1 cellular context compared by ENCODE assay signal in genomic region chr9:70563010-70563409, GRCh38.
TF ChIP-seq lines count a peak whose summit lies in the region.

No MANE protein-coding gene starts in this region.

TF ChIP-seq in HepG2, 621 proteins besides CTCF, POLR2A, EP300 and RAD21 (continued from another document):
- no peak for TF ChIP-seq ZBTB39 (CRISPR knock-in tag; IDR thresholded peaks at IDR 0.05)
- TF ChIP-seq TOE1 (CRISPR knock-in tag; IDR thresholded peaks at IDR 0.05): no peak
- no peak for TF ChIP-seq ZSCAN5A (CRISPR knock-in tag; IDR thresholded peaks at IDR 0.05; ENCODE audit: borderline replicate concordance)
- TF ChIP-seq XBP1 (CRISPR knock-in tag; IDR thresholded peaks at IDR 0.05): no peak
- no peak for TF ChIP-seq KLF12 (CRISPR knock-in tag; IDR thresholded peaks at IDR 0.05; ENCODE audit: borderline replicate concordance)
- no peak for TF ChIP-seq ATF1 (CRISPR knock-in tag; IDR thresholded peaks at IDR 0.05)
- TF ChIP-seq ZNF552 (CRISPR knock-in tag; IDR thresholded peaks at IDR 0.05; ENCODE audit: borderline replicate concordance): no peak
- no peak for TF ChIP-seq RBAK (CRISPR knock-in tag; IDR thresholded peaks at IDR 0.05)
- TF ChIP-seq, protein P1, sequence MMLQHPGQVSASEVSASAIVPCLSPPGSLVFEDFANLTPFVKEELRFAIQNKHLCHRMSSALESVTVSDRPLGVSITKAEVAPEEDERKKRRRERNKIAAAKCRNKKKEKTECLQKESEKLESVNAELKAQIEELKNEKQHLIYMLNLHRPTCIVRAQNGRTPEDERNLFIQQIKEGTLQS (CRISPR knock-in tag; IDR thresholded peaks at IDR 0.05): no peak
- no peak for TF ChIP-seq ZNF781 (CRISPR knock-in tag; IDR thresholded peaks at IDR 0.05; ENCODE audit: borderline replicate concordance, not compliant biosample characterization)
TF ChIP-seq in HepG2: peak in this region for 0.
